In the genomic region with DNA sequence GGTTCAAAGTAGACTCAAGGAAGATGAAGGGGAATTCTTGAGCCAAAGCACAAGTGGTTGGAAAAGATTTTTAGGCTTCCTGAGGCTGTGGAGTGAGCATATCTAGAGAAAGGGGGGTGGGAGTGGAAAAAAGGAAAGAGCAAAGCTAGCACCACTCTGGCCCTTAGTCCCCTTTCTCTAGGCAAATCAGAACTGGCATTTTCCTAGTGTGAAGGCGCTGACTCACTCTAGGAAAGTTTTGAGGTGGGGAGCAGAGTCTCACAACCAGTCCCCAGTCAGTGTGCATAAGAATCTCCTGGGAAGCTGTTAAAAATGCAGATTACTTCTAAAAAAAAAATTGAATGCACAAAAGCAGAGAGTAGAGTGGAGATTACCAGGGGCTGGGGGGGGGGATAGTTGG, we compare ENCODE assay signal across 27 cellular contexts. TPM values are rescaled to one million over a fixed set of nuclear protein-coding genes. Genes with fewer than 3 reads are reported as not detected.
DNase-seq lines count a peak whose midpoint lies in the region; ATAC-seq, FAIRE-seq and TF ChIP-seq lines count a peak whose summit lies in the region.
"Had no signal": no experiment of that assay in that cellular context is flagged by ENCODE, and none has a peak within 500 bp of the region (broad histone marks: within the 10 kb centered on the region; RNA-seq: fewer than 3 reads in every experiment).

No MANE protein-coding gene starts in this region.

- CTCF ChIA-PET in activated CD4-positive, alpha-beta memory T cell treated with anti-CD3 and anti-CD28 coated beads for 36 hours (lab: Charles Lee) = no interaction called here
- CTCF ChIA-PET in activated CD4-positive, alpha-beta memory T cell treated with anti-CD3 and anti-CD28 coated beads, Interleukin-2, amount 10 ng/mL, durations not matched to agents 7 days and 5 days (lab: Charles Lee) = no interaction called here

- H3K79me1 ChIP-seq in mesendoderm (ENCODE audit: low read length) = no peaks in the 10 kb centered on the region

- intact Hi-C loops in activated CD4-positive, alpha-beta memory T cell treated with anti-CD3 and anti-CD28 coated beads for 36 hours (cut with micrococcal nuclease) = no loop called here

- H2BK5ac ChIP-seq in mesendoderm (ENCODE audit: low read length) = no peak overlapping the region

- peaks cover 10% of the 10 kb centered on the region for H3K4me1 Mint-ChIP-seq in activated CD4-positive, alpha-beta memory T cell treated with anti-CD3 and anti-CD28 coated beads for 36 hours (ENCODE audit: low read depth)
- H3K4me1 Mint-ChIP-seq in activated CD4-positive, alpha-beta memory T cell treated with anti-CD3 and anti-CD28 coated beads, Interleukin-2, amount 10 ng/mL, durations not matched to agents 7 days and 5 days = peaks cover 5% of the 10 kb centered on the region
- peaks cover 3% of the 10 kb centered on the region for H3K4me1 Mint-ChIP-seq in progenitor cell of endocrine pancreas (ENCODE audit: low read depth)

- no peaks in the 10 kb centered on the region for H3K27me3 ChIP-seq in bronchial epithelial cell (ENCODE audit: control insufficient read depth, insufficient read depth, low read length)
- no peaks in the 10 kb centered on the region for H3K27me3 ChIP-seq in mesendoderm (ENCODE audit: insufficient read depth, low read length, poor library complexity)
- no peaks in the 10 kb centered on the region for H3K27me3 ChIP-seq in Peyer's patch

- no peaks in the 10 kb centered on the region for H3K79me2 ChIP-seq in mesendoderm (ENCODE audit: control insufficient read depth, insufficient read depth, low read length)

- H3K4me3 ChIP-seq in bronchial epithelial cell (ENCODE audit: low read depth, low read length) = no peak overlapping the region
- no peak overlapping the region for H3K4me3 ChIP-seq in mesendoderm (ENCODE audit: low read length)
- no peak overlapping the region for H3K4me3 ChIP-seq in Peyer's patch
- H3K4me3 ChIP-seq: GM12878, GM23248 had no signal

- FAIRE-seq in bronchial epithelial cell (lab: Jason Lieb, UNC) = no peak
- FAIRE-seq: GM12878, RCC 7860 had no signal

- TF ChIP-seq CTCF in bronchial epithelial cell (IDR thresholded peaks at IDR 0.05; ENCODE audit: insufficient read depth, low read length, severe bottlenecking) = no peak
- TF ChIP-seq CTCF in Peyer's patch (IDR thresholded peaks at IDR 0.05) = no peak
- no peak for TF ChIP-seq CTCF in progenitor cell of endocrine pancreas (IDR thresholded peaks at IDR 0.05; ENCODE audit: unreplicated experiment)

- H3K4me3 Mint-ChIP-seq in activated CD4-positive, alpha-beta memory T cell treated with anti-CD3 and anti-CD28 coated beads for 36 hours = no peak overlapping the region
- H3K4me3 Mint-ChIP-seq in activated CD4-positive, alpha-beta memory T cell treated with anti-CD3 and anti-CD28 coated beads, Interleukin-2, amount 10 ng/mL, durations not matched to agents 7 days and 5 days = no peak overlapping the region
- no peak overlapping the region for H3K4me3 Mint-ChIP-seq in progenitor cell of endocrine pancreas (ENCODE audit: low read depth)
- H3K4me3 Mint-ChIP-seq: CD8-positive, alpha-beta T cell had no signal

- no peaks in the 10 kb centered on the region for H3K27me3 Mint-ChIP-seq in activated CD4-positive, alpha-beta memory T cell treated with anti-CD3 and anti-CD28 coated beads for 36 hours
- H3K27me3 Mint-ChIP-seq in activated CD4-positive, alpha-beta memory T cell treated with anti-CD3 and anti-CD28 coated beads, Interleukin-2, amount 10 ng/mL, durations not matched to agents 7 days and 5 days = no peaks in the 10 kb centered on the region
- no peaks in the 10 kb centered on the region for H3K27me3 Mint-ChIP-seq in progenitor cell of endocrine pancreas

- H3K9ac ChIP-seq in mesendoderm (ENCODE audit: low read length) = no peak overlapping the region
- H3K9ac ChIP-seq: GM23248 had no signal

- no peak overlapping the region for H4K8ac ChIP-seq in mesendoderm (ENCODE audit: low read depth, low read length)

- no peak overlapping the region for H3K4me2 ChIP-seq in mesendoderm (ENCODE audit: low read length)

- peak; percentile 14 for DNase-seq in activated CD4-positive, alpha-beta memory T cell treated with anti-CD3 and anti-CD28 coated beads for 36 hours
- no peak for DNase-seq in activated CD4-positive, alpha-beta memory T cell treated with anti-CD3 and anti-CD28 coated beads, Interleukin-2, amount 10 ng/mL, durations not matched to agents 7 days and 5 days
- DNase-seq in M059J (ENCODE audit: low read depth) (peak; percentile 11), bronchial epithelial cell (ENCODE audit: low read depth) (peak; percentile 7), mesendoderm (peak; percentile 50), Peyer's patch (no peak), progenitor cell of endocrine pancreas (ENCODE audit: low spot score, unreplicated experiment) (no peak)
- DNase-seq: AML-193; C1 segment of cervical spinal cord; CD8-positive, alpha-beta T cell; DND-41; GM23248; NCI-H1092 treated with DMSO at 0.1 percent for 48 hours; NCI-H1436 treated with DMSO at 0.1 percent for 48 hours; NCI-H1930; NCI-H2227 treated with DMSO at 0.1 percent for 48 hours; NCI-H510A; NCI-H774; NK-92 treated with Interleukin-12 subunit alpha and Interleukin-12 subunit beta, amount 100 ng/mL, for 24 hours had no signal

- no peaks in the 10 kb centered on the region for H3K9me3 Mint-ChIP-seq in activated CD4-positive, alpha-beta memory T cell treated with anti-CD3 and anti-CD28 coated beads for 36 hours
- H3K9me3 Mint-ChIP-seq in activated CD4-positive, alpha-beta memory T cell treated with anti-CD3 and anti-CD28 coated beads, Interleukin-2, amount 10 ng/mL, durations not matched to agents 7 days and 5 days = no peaks in the 10 kb centered on the region
- no peaks in the 10 kb centered on the region for H3K9me3 Mint-ChIP-seq in progenitor cell of endocrine pancreas (ENCODE audit: low read depth)
- H3K9me3 Mint-ChIP-seq: CD8-positive, alpha-beta T cell had no signal

- no peak overlapping the region for H3K4ac ChIP-seq in mesendoderm (ENCODE audit: low read depth, low read length)

- H2BK120ac ChIP-seq in mesendoderm (ENCODE audit: low read depth, low read length) = no peak overlapping the region

- peak overlapping the region; percentile 48 for H3K27ac ChIP-seq in mesendoderm (ENCODE audit: low read depth, low read length)
- H3K27ac ChIP-seq in Peyer's patch = no peak overlapping the region
- H3K27ac ChIP-seq: GM23248 had no signal

- H3K36me3 ChIP-seq in bronchial epithelial cell (ENCODE audit: control insufficient read depth, insufficient read depth, low read length) (no peaks in the 10 kb centered on the region), mesendoderm (ENCODE audit: control insufficient read depth, insufficient read depth, low read length) (no peaks in the 10 kb centered on the region), Peyer's patch (no peaks in the 10 kb centered on the region)

- no peak overlapping the region for H2BK15ac ChIP-seq in mesendoderm (replicated peaks; ENCODE audit: low read depth)

- peaks cover 4% of the 10 kb centered on the region for H3K4me1 ChIP-seq in mesendoderm (ENCODE audit: control insufficient read depth, low read depth, low read length)
- peaks cover 0 to 6% (median 0%) of the 10 kb centered on the region in 4 donors for H3K4me1 ChIP-seq in Peyer's patch

- no peak for TF ChIP-seq POLR2A in Peyer's patch (IDR thresholded peaks at IDR 0.05)

- ATAC-seq in HG03097 (IDR thresholded peaks at IDR 0.05; ENCODE audit: low FRiP score, unreplicated experiment) = no peak
- ATAC-seq: CD8-positive, alpha-beta T cell; GM12878; Right ventricle myocardium inferior had no signal

- no peak overlapping the region for H3K18ac ChIP-seq in mesendoderm (ENCODE audit: low read length)

- POLR2A ChIA-PET in activated CD4-positive, alpha-beta memory T cell treated with anti-CD3 and anti-CD28 coated beads for 36 hours (lab: Charles Lee) = no interaction called here
- POLR2A ChIA-PET in activated CD4-positive, alpha-beta memory T cell treated with anti-CD3 and anti-CD28 coated beads, Interleukin-2, amount 10 ng/mL, durations not matched to agents 7 days and 5 days (lab: Charles Lee) = no interaction called here

- peak overlapping the region; percentile 45 for H3K23ac ChIP-seq in mesendoderm (ENCODE audit: low read length)

- no peak overlapping the region for H2AK5ac ChIP-seq in mesendoderm (ENCODE audit: low read length)

- peak overlapping the region; percentile 75 for H3K56ac ChIP-seq in mesendoderm (ENCODE audit: low read length)

- no peak overlapping the region for H3K27ac Mint-ChIP-seq in activated CD4-positive, alpha-beta memory T cell treated with anti-CD3 and anti-CD28 coated beads for 36 hours
- H3K27ac Mint-ChIP-seq in activated CD4-positive, alpha-beta memory T cell treated with anti-CD3 and anti-CD28 coated beads, Interleukin-2, amount 10 ng/mL, durations not matched to agents 7 days and 5 days = no peak overlapping the region
- H3K27ac Mint-ChIP-seq in progenitor cell of endocrine pancreas = no peak overlapping the region
- H3K27ac Mint-ChIP-seq: CD8-positive, alpha-beta T cell had no signal

- H3K9me3 ChIP-seq in Peyer's patch = no peaks in the 10 kb centered on the region

- H4K5ac ChIP-seq in mesendoderm (ENCODE audit: low read length) = no peak overlapping the region

- no CpG with 5 or more reads among the region's 1 CpG for WGBS in mesendoderm (ENCODE audit: extremely low coverage, insufficient coverage, low lambda C conversion rate)

- H3K36me3 Mint-ChIP-seq in activated CD4-positive, alpha-beta memory T cell treated with anti-CD3 and anti-CD28 coated beads for 36 hours = no peaks in the 10 kb centered on the region
- H3K36me3 Mint-ChIP-seq in activated CD4-positive, alpha-beta memory T cell treated with anti-CD3 and anti-CD28 coated beads, Interleukin-2, amount 10 ng/mL, durations not matched to agents 7 days and 5 days (ENCODE audit: low read depth) = no peaks in the 10 kb centered on the region
- H3K36me3 Mint-ChIP-seq in progenitor cell of endocrine pancreas (ENCODE audit: insufficient read depth) = no peaks in the 10 kb centered on the region
- H3K36me3 Mint-ChIP-seq: CD8-positive, alpha-beta T cell had no signal

RNA-seq across cellular contexts. Expression of a gene that starts 3.4 kb away (rescaled TPM):
- total RNA-seq in activated CD4-positive, alpha-beta memory T cell treated with anti-CD3 and anti-CD28 coated beads for 36 hours = 10 to 100 TPM; 15.2 to 15.5 TPM
- total RNA-seq in activated CD4-positive, alpha-beta memory T cell treated with anti-CD3 and anti-CD28 coated beads, Interleukin-2, amount 10 ng/mL, durations not matched to agents 7 days and 5 days = 10 to 100 TPM; 23.8 to 25.7 TPM
- total RNA-seq in M059J (2014; rRNA removed; shearing (Covaris generic)) = 15.5 and 25.7 TPM in 2 replicates
- 22.8 and 33.7 TPM in 2 replicates for total RNA-seq in bronchial epithelial cell
- polyA plus RNA-seq in mesendoderm (2013, experiment 1 of 2) = 17.6 TPM
- 16.5 TPM for polyA plus RNA-seq in mesendoderm (2013, experiment 2 of 2)
- total RNA-seq in Peyer's patch = 10 to 100 TPM; 14.9 to 30.9 (median 27.8) TPM
- total RNA-seq in progenitor cell of endocrine pancreas = 21.8 and 22.7 TPM in 2 replicates

RNA-seq across cellular contexts. Expression of a gene that starts 22.2 kb away (rescaled TPM):
- not detected for total RNA-seq in activated CD4-positive, alpha-beta memory T cell treated with anti-CD3 and anti-CD28 coated beads for 36 hours
- total RNA-seq in activated CD4-positive, alpha-beta memory T cell treated with anti-CD3 and anti-CD28 coated beads, Interleukin-2, amount 10 ng/mL, durations not matched to agents 7 days and 5 days = not detected
- total RNA-seq in M059J (2014; rRNA removed; shearing (Covaris generic)) = not detected in 2 replicates
- total RNA-seq in bronchial epithelial cell (not detected in 2 replicates), Peyer's patch (not detected), progenitor cell of endocrine pancreas (not detected in 2 replicates)
- polyA plus RNA-seq in mesendoderm (2013, experiment 1 of 2) = not detected
- not detected for polyA plus RNA-seq in mesendoderm (2013, experiment 2 of 2)
- total RNA-seq: A172; CD8-positive, alpha-beta T cell; GM12878; GM23248; LHCN-M2; Right ventricle myocardium inferior; SK-MEL-5 had no signal
- polyA plus RNA-seq: AG04450, GM12878, GM23248 had no signal

Comparison
In these comparisons a context has a peak if more than half of its experiments do, and no peak if none do; other contexts are left out.
1. DNase-seq: peak in activated CD4-positive, alpha-beta memory T cell treated with anti-CD3 and anti-CD28 coated beads for 36 hours (single experiment), M059J (single experiment), bronchial epithelial cell (single experiment) and mesendoderm (single experiment); none in activated CD4-positive, alpha-beta memory T cell treated with anti-CD3 and anti-CD28 coated beads, Interleukin-2, amount 10 ng/mL, durations not matched to agents 7 days and 5 days (single experiment), Peyer's patch (0 of 3) and progenitor cell of endocrine pancreas (single experiment).